In the genomic region with DNA sequence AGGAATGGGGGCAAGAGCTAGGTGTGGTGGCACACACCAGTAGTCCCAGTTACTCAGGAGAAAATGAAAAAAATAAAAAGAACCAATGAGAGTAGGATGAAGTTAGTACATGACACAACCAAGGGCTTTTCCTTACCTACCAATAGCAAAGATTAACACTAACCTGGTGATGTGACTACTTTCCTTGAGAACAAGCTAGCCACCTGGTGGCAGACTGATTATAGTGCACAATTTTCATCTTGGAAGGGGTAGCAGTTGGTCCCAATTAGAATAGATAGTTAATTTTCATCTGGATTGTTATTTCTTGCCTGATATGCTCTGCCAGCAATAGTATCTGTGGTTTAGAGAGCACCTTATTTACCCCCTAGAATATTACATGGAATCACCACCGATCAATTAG, we compare ENCODE assay signal across 8 cellular contexts.
DNase-seq lines count a peak whose midpoint lies in the region; ATAC-seq and TF ChIP-seq lines count a peak whose summit lies in the region.

No MANE protein-coding gene starts in this region.

- DNase-seq in SK-MEL-5 (ENCODE audit: low read depth, low spot score) (peak; percentile 47), right lobe of liver (no peak), upper lobe of left lung (no peak), dorsolateral prefrontal cortex (no peak)
- DNase-seq in activated CD4-positive, alpha-beta T cell treated with anti-CD3 and anti-CD28 coated beads, Interleukin-2, amount 50 U/mL, for 1 hour: no peak
- DNase-seq in stimulated activated CD4-positive, alpha-beta T cell treated with anti-CD3 and anti-CD28 coated beads, Interleukin-4, amount 100 ng/mL, for 1 hour: no peak

- H3K36me3 ChIP-seq in right lobe of liver: no peaks in the 10 kb centered on the region
- no peaks in the 10 kb centered on the region for H3K36me3 ChIP-seq in upper lobe of left lung

- H3K4me3 ChIP-seq in right lobe of liver (no peak overlapping the region), upper lobe of left lung (no peak overlapping the region), dorsolateral prefrontal cortex (no peak overlapping the region)

- no peak overlapping the region for H3K27ac ChIP-seq in right lobe of liver
- H3K27ac ChIP-seq in upper lobe of left lung: no peak overlapping the region
- no peak overlapping the region for H3K27ac ChIP-seq in dorsolateral prefrontal cortex

- TF ChIP-seq POLR2A in right lobe of liver (IDR thresholded peaks at IDR 0.05) (no peak), upper lobe of left lung (IDR thresholded peaks at IDR 0.05) (no peak)

- in situ Hi-C loops in SK-MEL-5 (cut with HindIII; ENCODE audit: low pct_unique_long_range_greater_than_20kb, low sequenced_read_pairs): no loop called here

- H3K27me3 ChIP-seq in right lobe of liver: no peaks in the 10 kb centered on the region
- no peaks in the 10 kb centered on the region for H3K27me3 ChIP-seq in upper lobe of left lung
- H3K27me3 ChIP-seq in dorsolateral prefrontal cortex: no peaks in the 10 kb centered on the region

- intact Hi-C loops in right lobe of liver (cut with DNase I): no loop called here
- intact Hi-C loops in dorsolateral prefrontal cortex (cut with DNase I): no loop called here

- TF ChIP-seq CTCF in GM12874 (IDR thresholded peaks at IDR 0.05; ENCODE audit: insufficient read depth, low read depth, low read length) (peak; percentile 43; the same call in 1 of the 2 replicates), right lobe of liver (IDR thresholded peaks at IDR 0.05) (peak in 3 of 4 donors; percentile 15 to 32 (median 19)), upper lobe of left lung (IDR thresholded peaks at IDR 0.05) (no peak), dorsolateral prefrontal cortex (IDR thresholded peaks at IDR 0.05 in 54 of 56, conservative IDR thresholded peaks at IDR 0.05 in 2 of 56; ENCODE audit: low read depth in 1 of 56, partially characterized antibody in 56 of 56) (peak in 25 of 56 donors; percentile 8 to 49 (median 25))

- no peak for TF ChIP-seq EP300 in upper lobe of left lung (IDR thresholded peaks at IDR 0.05)

- WGBS in right lobe of liver (ENCODE audit: insufficient coverage, low coverage, low lambda C conversion rate, missing lambda C conversion rate): 60% methylated on average over 1 of the region's 1 CpG
- whole genome bisulfite sequencing in upper lobe of left lung, 2 donors: 90 to 94% methylated on average over 1 of the region's 1 CpG

- H3K4me1 ChIP-seq in right lobe of liver (no peaks in the 10 kb centered on the region), upper lobe of left lung (no peaks in the 10 kb centered on the region)

- ATAC-seq in HG02885 (IDR thresholded peaks at IDR 0.05; ENCODE audit: poor library complexity, unreplicated experiment) (peak; percentile 71), right lobe of liver (peak in 1 of 4 donors; percentile 47), upper lobe of left lung (ENCODE audit: low FRiP score in 2 of 2) (no peak)

- no peaks in the 10 kb centered on the region for H3K9me3 ChIP-seq in right lobe of liver
- no peaks in the 10 kb centered on the region for H3K9me3 ChIP-seq in upper lobe of left lung

Comparison
In these comparisons a context has a peak if more than half of its experiments do, and no peak if none do; other contexts are left out.
1. CTCF ChIP-seq: peak in GM12874 (single experiment) and right lobe of liver (3 of 4); none in upper lobe of left lung (0 of 6).